11 cellular contexts compared by ENCODE assay signal in genomic region chr19:18090545-18091216, GRCh38. TPM values are rescaled to one million over a fixed set of nuclear protein-coding genes. Genes with fewer than 3 reads are reported as not detected.
DNase-seq lines count a peak whose midpoint lies in the region; ATAC-seq, FAIRE-seq and TF ChIP-seq lines count a peak whose summit lies in the region.
"Had no signal": no experiment of that assay in that cellular context is flagged by ENCODE, and none has a peak within 500 bp of the region (broad histone marks: within the 10 kb centered on the region; RNA-seq: fewer than 3 reads in every experiment).

No MANE protein-coding gene starts in this region.

- no peak for TF ChIP-seq POLR2A in sigmoid colon (IDR thresholded peaks at IDR 0.05)

- FAIRE-seq in HTR-8/SVneo (lab: Jason Lieb, UNC), result no peak

- H3K27ac Mint-ChIP-seq in activated T-helper 1 cell treated with anti-CD3 and anti-CD28 coated beads, Interleukin-12 subunit alpha, Interleukin-12 subunit beta, Interleukin-2, Interleukin-4 antibody, amounts not matched to agents 30 ng/mL and 10 ng/mL and 1 ng/mL, durations not matched to agents 14 hours and 24 hours and 36 hours, result peak overlapping the region; percentile 94
- H3K27ac Mint-ChIP-seq in stimulated activated effector memory CD8-positive, alpha-beta T cell treated with anti-CD3 and anti-CD28 coated beads, Interleukin-12 subunit alpha, Interleukin-12 subunit beta, amount 100 ng/mL, for 72 hours, result peak overlapping the region; percentile 98

- H3K4me1 Mint-ChIP-seq in activated T-helper 1 cell treated with anti-CD3 and anti-CD28 coated beads, Interleukin-12 subunit alpha, Interleukin-12 subunit beta, Interleukin-2, Interleukin-4 antibody, amounts not matched to agents 30 ng/mL and 10 ng/mL and 1 ng/mL, durations not matched to agents 14 hours and 24 hours and 36 hours (ENCODE audit: low read depth), result peaks cover 53% of the 10 kb centered on the region
- peaks cover 56% of the 10 kb centered on the region for H3K4me1 Mint-ChIP-seq in stimulated activated effector memory CD8-positive, alpha-beta T cell treated with anti-CD3 and anti-CD28 coated beads, Interleukin-12 subunit alpha, Interleukin-12 subunit beta, amount 100 ng/mL, for 72 hours

- WGBS in sigmoid colon, 2 donors, result 78 to 81% methylated on average over 12 of the region's 12 CpGs

- H3K27me3 ChIP-seq in sigmoid colon, result no peaks in the 10 kb centered on the region

- no peak for ATAC-seq in stimulated activated effector memory CD8-positive, alpha-beta T cell treated with anti-CD3 and anti-CD28 coated beads, Interleukin-12 subunit alpha, Interleukin-12 subunit beta, amount 100 ng/mL, for 72 hours
- ATAC-seq in GM21786 (IDR thresholded peaks at IDR 0.05; ENCODE audit: unreplicated experiment), result no peak

- H3K4me3 ChIP-seq in Jurkat, Clone E6-1 (ENCODE audit: low read length), result peak overlapping the region; percentile 9
- H3K4me3 ChIP-seq in fibroblast of mammary gland (ENCODE audit: control insufficient read depth, low read depth, low read length) (no peak overlapping the region), sigmoid colon (no peak overlapping the region)
- H3K4me3 ChIP-seq: heart right ventricle, SK-N-MC had no signal

- peak overlapping the region in 1 of 4 donors; percentile 24 for H3K27ac ChIP-seq in sigmoid colon
- H3K27ac ChIP-seq: SK-N-MC had no signal

- H3K4me3 Mint-ChIP-seq in activated T-helper 1 cell treated with anti-CD3 and anti-CD28 coated beads, Interleukin-12 subunit alpha, Interleukin-12 subunit beta, Interleukin-2, Interleukin-4 antibody, amounts not matched to agents 30 ng/mL and 10 ng/mL and 1 ng/mL, durations not matched to agents 14 hours and 24 hours and 36 hours, result peak overlapping the region; percentile 69
- H3K4me3 Mint-ChIP-seq in stimulated activated effector memory CD8-positive, alpha-beta T cell treated with anti-CD3 and anti-CD28 coated beads, Interleukin-12 subunit alpha, Interleukin-12 subunit beta, amount 100 ng/mL, for 72 hours, result peak overlapping the region; percentile 94

- peaks cover 2% of the 10 kb centered on the region for H3K36me3 Mint-ChIP-seq in activated T-helper 1 cell treated with anti-CD3 and anti-CD28 coated beads, Interleukin-12 subunit alpha, Interleukin-12 subunit beta, Interleukin-2, Interleukin-4 antibody, amounts not matched to agents 30 ng/mL and 10 ng/mL and 1 ng/mL, durations not matched to agents 14 hours and 24 hours and 36 hours (ENCODE audit: low read depth)
- H3K36me3 Mint-ChIP-seq in stimulated activated effector memory CD8-positive, alpha-beta T cell treated with anti-CD3 and anti-CD28 coated beads, Interleukin-12 subunit alpha, Interleukin-12 subunit beta, amount 100 ng/mL, for 72 hours, result peaks cover 34% of the 10 kb centered on the region

- DNase-seq in Jurkat, Clone E6-1 (ENCODE audit: low read depth, low spot score), result no peak
- no peak for DNase-seq in activated T-helper 1 cell treated with anti-CD3 and anti-CD28 coated beads, Interleukin-12 subunit alpha, Interleukin-12 subunit beta, Interleukin-2, Interleukin-4 antibody, amounts not matched to agents 30 ng/mL and 10 ng/mL and 1 ng/mL, durations not matched to agents 14 hours and 24 hours and 36 hours (ENCODE audit: low spot score)
- peak; percentile 52 for DNase-seq in fibroblast of mammary gland (ENCODE audit: low read depth)
- DNase-seq in stimulated activated effector memory CD8-positive, alpha-beta T cell treated with anti-CD3 and anti-CD28 coated beads, Interleukin-12 subunit alpha, Interleukin-12 subunit beta, amount 100 ng/mL, for 72 hours (ENCODE audit: low spot score in 2 of 2), result no peak
- DNase-seq in 8988T, result no peak
- no peak for DNase-seq in HTR-8/SVneo (ENCODE audit: insufficient read length, low spot score)
- DNase-seq in sigmoid colon, result no peak
- DNase-seq: NCI-H1694 had no signal

- no peaks in the 10 kb centered on the region for H3K36me3 ChIP-seq in sigmoid colon
- H3K36me3 ChIP-seq: heart right ventricle had no signal

- TF ChIP-seq EP300 in sigmoid colon (IDR thresholded peaks at IDR 0.05), result no peak

- H3K27me3 Mint-ChIP-seq in activated T-helper 1 cell treated with anti-CD3 and anti-CD28 coated beads, Interleukin-12 subunit alpha, Interleukin-12 subunit beta, Interleukin-2, Interleukin-4 antibody, amounts not matched to agents 30 ng/mL and 10 ng/mL and 1 ng/mL, durations not matched to agents 14 hours and 24 hours and 36 hours (ENCODE audit: insufficient read depth), result no peaks in the 10 kb centered on the region

- no peaks in the 10 kb centered on the region for H3K9me3 Mint-ChIP-seq in activated T-helper 1 cell treated with anti-CD3 and anti-CD28 coated beads, Interleukin-12 subunit alpha, Interleukin-12 subunit beta, Interleukin-2, Interleukin-4 antibody, amounts not matched to agents 30 ng/mL and 10 ng/mL and 1 ng/mL, durations not matched to agents 14 hours and 24 hours and 36 hours
- H3K9me3 Mint-ChIP-seq in stimulated activated effector memory CD8-positive, alpha-beta T cell treated with anti-CD3 and anti-CD28 coated beads, Interleukin-12 subunit alpha, Interleukin-12 subunit beta, amount 100 ng/mL, for 72 hours, result no peaks in the 10 kb centered on the region

- no peak for TF ChIP-seq CTCF in fibroblast of mammary gland (conservative IDR thresholded peaks at IDR 0.05; ENCODE audit: control insufficient read depth, insufficient read depth, low read depth, low read length)
- no peak for TF ChIP-seq CTCF in sigmoid colon (IDR thresholded peaks at IDR 0.05)

- no peaks in the 10 kb centered on the region for H3K4me1 ChIP-seq in sigmoid colon

- intact Hi-C loops in activated T-helper 1 cell treated with anti-CD3 and anti-CD28 coated beads, Interleukin-12 subunit alpha, Interleukin-12 subunit beta, Interleukin-2, Interleukin-4 antibody, amounts not matched to agents 30 ng/mL and 10 ng/mL and 1 ng/mL, durations not matched to agents 14 hours and 24 hours and 36 hours (cut with micrococcal nuclease), result no loop called here
- intact Hi-C loops in sigmoid colon (cut with DNase I), result no loop called here

- H3K9me3 ChIP-seq in sigmoid colon, result no peaks in the 10 kb centered on the region
- H3K9me3 ChIP-seq: heart right ventricle had no signal

RNA-seq across cellular contexts. Expression of gene IL12RB1, which starts 3.9 kb away (rescaled TPM):
- polyA plus RNA-seq in Jurkat, Clone E6-1 (2012; ENCODE audit: insufficient read depth, insufficient read length), result not detected
- total RNA-seq in activated T-helper 1 cell treated with anti-CD3 and anti-CD28 coated beads, Interleukin-12 subunit alpha, Interleukin-12 subunit beta, Interleukin-2, Interleukin-4 antibody, amounts not matched to agents 30 ng/mL and 10 ng/mL and 1 ng/mL, durations not matched to agents 14 hours and 24 hours and 36 hours, result 44.5 and 47.5 TPM in 2 replicates
- 1 to 10 TPM in 2 of 4 donors, under 1 TPM in 1, not detected in 1; 0.99 to 2.2 (median 1.4) TPM for total RNA-seq in sigmoid colon
- 1 to 10 TPM; 1.8 to 6.0 (median 5.9) TPM for polyA plus RNA-seq in sigmoid colon

RNA-seq across cellular contexts. Expression of gene MAST3, which starts 6.9 kb away (rescaled TPM):
- 6.2 TPM for polyA plus RNA-seq in Jurkat, Clone E6-1 (2012; ENCODE audit: insufficient read depth, insufficient read length)
- 16.5 and 17.6 TPM in 2 replicates for total RNA-seq in activated T-helper 1 cell treated with anti-CD3 and anti-CD28 coated beads, Interleukin-12 subunit alpha, Interleukin-12 subunit beta, Interleukin-2, Interleukin-4 antibody, amounts not matched to agents 30 ng/mL and 10 ng/mL and 1 ng/mL, durations not matched to agents 14 hours and 24 hours and 36 hours
- 1 to 10 TPM; 2.6 to 6.9 (median 3.3) TPM for total RNA-seq in sigmoid colon
- polyA plus RNA-seq in sigmoid colon, result 10 to 100 TPM in 1 of 3 donors, 1 to 10 TPM in 2; 4.2 to 16.3 (median 5.3) TPM

Comparison
In these comparisons a context has a peak if more than half of its experiments do, and no peak if none do; other contexts are left out.
1. RNA of gene IL12RB1, which starts 3.9 kb away (total RNA-seq): 44.5 to 47.5 TPM in activated T-helper 1 cell treated with anti-CD3 and anti-CD28 coated beads, Interleukin-12 subunit alpha, Interleukin-12 subunit beta, Interleukin-2, Interleukin-4 antibody, amounts not matched to agents 30 ng/mL and 10 ng/mL and 1 ng/mL, durations not matched to agents 14 hours and 24 hours and 36 hours; 0.99 to 2.2 TPM in sigmoid colon; every median in the first group is over 10 times any median in the second.